In genomic region chr14:93322886-93323596, GRCh38 we compare ENCODE assay signal across 1 cellular context.
TF ChIP-seq lines count a peak whose summit lies in the region.

No MANE protein-coding gene starts in this region.

TF ChIP-seq in GM23338, 12 proteins besides CTCF, POLR2A, EP300 and RAD21 (continued from another document):
- TF ChIP-seq REST (IDR thresholded peaks at IDR 0.05; ENCODE audit: unreplicated experiment): no peak
- TF ChIP-seq CREB1 (CRISPR knock-in tag; IDR thresholded peaks at IDR 0.05; ENCODE audit: low read depth): no peak
